In genomic region chr13:110872034-110872767, GRCh38 we compare ENCODE assay signal across 1 cellular context.
TF ChIP-seq lines count a peak whose summit lies in the region.

No MANE protein-coding gene starts in this region.

TF ChIP-seq in IMR-90, 13 proteins besides CTCF, POLR2A, EP300 and RAD21:
- TF ChIP-seq MAZ (IDR thresholded peaks at IDR 0.05; ENCODE audit: borderline replicate concordance, low read depth, low read length) = no peak
- no peak for TF ChIP-seq RCOR1 (IDR thresholded peaks at IDR 0.05; ENCODE audit: insufficient replicate concordance, low read length)
- no peak for TF ChIP-seq NFE2L2 (IDR thresholded peaks at IDR 0.05; ENCODE audit: low read depth, low read length)
- TF ChIP-seq MXI1 (IDR thresholded peaks at IDR 0.05; ENCODE audit: borderline replicate concordance, low read depth, low read length) = no peak
- TF ChIP-seq BHLHE40 (IDR thresholded peaks at IDR 0.05; ENCODE audit: low read depth, low read length) = no peak
